In the genomic region with DNA sequence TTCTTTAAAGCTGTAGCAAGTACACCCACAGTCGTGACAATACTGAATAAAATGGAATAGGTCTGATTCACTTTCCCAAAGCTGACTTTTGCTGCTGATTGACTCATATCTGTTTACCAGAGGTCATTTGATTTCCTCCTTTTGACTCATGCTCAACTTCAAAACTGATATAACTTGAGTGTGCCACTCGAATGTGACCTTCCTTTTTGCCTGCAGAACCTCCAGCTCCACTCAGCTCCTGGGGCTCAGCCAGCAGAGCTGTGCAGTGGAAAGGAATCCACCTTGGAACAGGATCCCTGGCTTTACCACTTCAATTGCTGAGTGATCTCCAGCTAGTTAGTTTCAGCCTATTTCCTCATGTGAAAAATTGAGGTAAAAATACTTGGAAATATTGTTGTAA, we compare ENCODE assay signal across 9 cellular contexts.
DNase-seq lines count a peak whose midpoint lies in the region; ATAC-seq and TF ChIP-seq lines count a peak whose summit lies in the region.
"Had no signal": no experiment of that assay in that cellular context is flagged by ENCODE, and none has a peak within 500 bp of the region (broad histone marks: within the 10 kb centered on the region; RNA-seq: fewer than 3 reads in every experiment).

No MANE protein-coding gene starts in this region.

- H3K4me1 ChIP-seq in right cardiac atrium (ENCODE audit: control insufficient read depth, insufficient read depth, low read length) (peaks cover 5% of the 10 kb centered on the region), esophagus muscularis mucosa (peaks cover 7 to 24% (median 10%) of the 10 kb centered on the region in 4 donors), tibial nerve (peaks cover 0 to 25% (median 5%) of the 10 kb centered on the region in 4 donors)

- intact Hi-C loops in right cardiac atrium (cut with DNase I) (no loop called here), esophagus muscularis mucosa (cut with DNase I) (no loop called here)

- no peaks in the 10 kb centered on the region for H3K9me3 ChIP-seq in right cardiac atrium (ENCODE audit: control insufficient read depth, low read length)
- H3K9me3 ChIP-seq in esophagus muscularis mucosa, result no peaks in the 10 kb centered on the region
- no peaks in the 10 kb centered on the region for H3K9me3 ChIP-seq in tibial nerve

- H3K4me3 ChIP-seq in right cardiac atrium (ENCODE audit: low read length) (no peak overlapping the region), esophagus muscularis mucosa (no peak overlapping the region), tibial nerve (no peak overlapping the region)

- TF ChIP-seq EP300 in esophagus muscularis mucosa (IDR thresholded peaks at IDR 0.05) (no peak), tibial nerve (IDR thresholded peaks at IDR 0.05) (peak in 1 of 2 donors; percentile 15)

- TF ChIP-seq POLR2A in esophagus muscularis mucosa (IDR thresholded peaks at IDR 0.05; ENCODE audit: low read depth) (no peak), tibial nerve (IDR thresholded peaks at IDR 0.05) (no peak)

- peak; percentile 42 to 58 for ATAC-seq in activated CD4-positive, CD25-positive, alpha-beta regulatory T cell treated with anti-CD3 and anti-CD28 coated beads, Interleukin-2, amount 50 U/mL, for 24 hours
- ATAC-seq in HG02759 (IDR thresholded peaks at IDR 0.05; ENCODE audit: unreplicated experiment), result peak; percentile 69
- ATAC-seq in right cardiac atrium, result peak; percentile 86 to 90
- ATAC-seq in HG02970 (IDR thresholded peaks at IDR 0.05; ENCODE audit: low FRiP score, unreplicated experiment), result no peak

- DNase-seq in activated CD4-positive, CD25-positive, alpha-beta regulatory T cell treated with anti-CD3 and anti-CD28 coated beads, Interleukin-2, amount 50 U/mL, for 72 hours, result no peak
- peak; percentile 80 for DNase-seq in RWPE1 (ENCODE audit: low spot score)
- peak; percentile 74 to 87 (median 86) for DNase-seq in right cardiac atrium
- DNase-seq in esophagus muscularis mucosa (ENCODE audit: extremely low spot score), result no peak
- DNase-seq in tibial nerve (ENCODE audit: low spot score in 2 of 2), result no peak
- DNase-seq: naive B cell had no signal

- POLR2A ChIA-PET in RWPE1 (lab: Yijun Ruan, JAX; ENCODE audit: low non-redundant PET), result no interaction called here

- H3K36me3 ChIP-seq in esophagus muscularis mucosa, result no peaks in the 10 kb centered on the region
- H3K36me3 ChIP-seq in tibial nerve, result no peaks in the 10 kb centered on the region

- H3K27me3 ChIP-seq in right cardiac atrium (ENCODE audit: control insufficient read depth, insufficient read depth), result no peaks in the 10 kb centered on the region
- H3K27me3 ChIP-seq in esophagus muscularis mucosa, result no peaks in the 10 kb centered on the region
- H3K27me3 ChIP-seq in tibial nerve, result no peaks in the 10 kb centered on the region

- 21% methylated on average over 2 of the region's 2 CpGs for WGBS in right cardiac atrium
- WGBS in esophagus muscularis mucosa, result 38% methylated on average over 2 of the region's 2 CpGs
- WGBS in tibial nerve, 2 donors, result 38 to 40% methylated on average over 2 of the region's 2 CpGs

- no peak overlapping the region for H3K27ac ChIP-seq in RWPE1
- peak overlapping the region; percentile 81 for H3K27ac ChIP-seq in right cardiac atrium (ENCODE audit: low read length)
- no peak overlapping the region for H3K27ac ChIP-seq in esophagus muscularis mucosa (replicated peaks in 1 of 4)
- H3K27ac ChIP-seq in tibial nerve, result peak overlapping the region in 2 of 4 donors; percentile 36 to 68

- CTCF ChIA-PET in RWPE1 (lab: Yijun Ruan, JAX), result no interaction called here

- TF ChIP-seq CTCF in RWPE1 (conservative IDR thresholded peaks at IDR 0.05; ENCODE audit: low read depth), result no peak
- TF ChIP-seq CTCF in esophagus muscularis mucosa (IDR thresholded peaks at IDR 0.05), result no peak
- TF ChIP-seq CTCF in tibial nerve (IDR thresholded peaks at IDR 0.05), result no peak

Comparison
In these comparisons a context has a peak if more than half of its experiments do, and no peak if none do; other contexts are left out.
1. DNase-seq: peak in RWPE1 (single experiment) and right cardiac atrium (3 of 3); none in activated CD4-positive, CD25-positive, alpha-beta regulatory T cell treated with anti-CD3 and anti-CD28 coated beads, Interleukin-2, amount 50 U/mL, for 72 hours (single experiment), esophagus muscularis mucosa (single experiment) and tibial nerve (0 of 2).